In genomic region chr3:170908235-170909116, GRCh38 we compare ENCODE assay signal across 8 cellular contexts. TPM values are rescaled to one million over a fixed set of nuclear protein-coding genes. Genes with fewer than 3 reads are reported as not detected.
DNase-seq lines count a peak whose midpoint lies in the region; ATAC-seq and TF ChIP-seq lines count a peak whose summit lies in the region.

Gene EIF5A2, minus strand, starts transcription at chr3:170908637. Its CDS starts 831 bp downstream, at chr3:170907806.

- H3K9me3 Mint-ChIP-seq in activated T-helper 17 cell treated with anti-CD3 and anti-CD28 coated beads, Interleukin-2, amount 50 U/mL, for 72 hours = peaks cover 3% of the 10 kb centered on the region
- peaks cover 24% of the 10 kb centered on the region for H3K9me3 Mint-ChIP-seq in nephron progenitor cell

- no peak for TF ChIP-seq CTCF in nephron progenitor cell (IDR thresholded peaks at IDR 0.05)

- DNase-seq in DMS79 treated with DMSO at 0.1 percent for 48 hours (lab: John Stamatoyannopoulos, UW) = peak; percentile 55
- peak; percentile 61 for DNase-seq in KG1 (lab: John Stamatoyannopoulos, UW)
- peak; percentile 96 for DNase-seq in RPMI7951 (ENCODE audit: low read depth)
- peak; percentile 91 for DNase-seq in fibroblast of the conjunctiva (ENCODE audit: low read depth)
- peak; percentile 84 for DNase-seq in nephron progenitor cell
- peak; percentile 96 for DNase-seq in stimulated activated naive CD8-positive, alpha-beta T cell treated with anti-CD3 and anti-CD28 coated beads, Interleukin-15, Interleukin-2, amounts not matched to agents 100 U/mL and 50 U/mL, for 24 hours

- no peaks in the 10 kb centered on the region for H3K36me3 Mint-ChIP-seq in activated T-helper 17 cell treated with anti-CD3 and anti-CD28 coated beads, Interleukin-2, amount 50 U/mL, for 72 hours (ENCODE audit: low read depth)
- H3K36me3 Mint-ChIP-seq in nephron progenitor cell (ENCODE audit: low read depth) = no peaks in the 10 kb centered on the region

- H3K27me3 Mint-ChIP-seq in activated T-helper 17 cell treated with anti-CD3 and anti-CD28 coated beads, Interleukin-2, amount 50 U/mL, for 72 hours = no peaks in the 10 kb centered on the region
- peaks cover 20% of the 10 kb centered on the region for H3K27me3 Mint-ChIP-seq in nephron progenitor cell (ENCODE audit: low read depth, poor library complexity)

- no peaks in the 10 kb centered on the region for H3K4me1 Mint-ChIP-seq in activated T-helper 17 cell treated with anti-CD3 and anti-CD28 coated beads, Interleukin-2, amount 50 U/mL, for 72 hours
- H3K4me1 Mint-ChIP-seq in nephron progenitor cell = peaks cover 14% of the 10 kb centered on the region

- peak; percentile 90 for ATAC-seq in GM21786 (IDR thresholded peaks at IDR 0.05; ENCODE audit: unreplicated experiment)
- peak; percentile 96 for ATAC-seq in activated T-helper 17 cell treated with anti-CD3 and anti-CD28 coated beads, Interleukin-2, amount 50 U/mL, for 72 hours (replicated peaks)
- peak; percentile 97 for ATAC-seq in stimulated activated naive CD8-positive, alpha-beta T cell treated with anti-CD3 and anti-CD28 coated beads, Interleukin-15, Interleukin-2, amounts not matched to agents 100 U/mL and 50 U/mL, for 24 hours

- H3K27ac Mint-ChIP-seq in activated T-helper 17 cell treated with anti-CD3 and anti-CD28 coated beads, Interleukin-2, amount 50 U/mL, for 72 hours = peak within 1 kb of the TSS; percentile 88
- H3K27ac Mint-ChIP-seq in nephron progenitor cell = no peak within 1 kb of the TSS

- H3K4me3 Mint-ChIP-seq in activated T-helper 17 cell treated with anti-CD3 and anti-CD28 coated beads, Interleukin-2, amount 50 U/mL, for 72 hours = peak within 1 kb of the TSS; percentile 87
- peak within 1 kb of the TSS; percentile 96 for H3K4me3 Mint-ChIP-seq in nephron progenitor cell

RNA-seq across cellular contexts. Expression of gene EIF5A2, which starts in this region (rescaled TPM):
- 16.7 and 18.5 TPM in 2 replicates for total RNA-seq in RPMI7951 (2014; rRNA removed; shearing (Covaris generic))
- 1 to 10 TPM; 4.7 to 8.9 TPM for total RNA-seq in activated T-helper 17 cell treated with anti-CD3 and anti-CD28 coated beads, Interleukin-2, amount 50 U/mL, for 72 hours

Comparison
In these comparisons a context has a peak if more than half of its experiments do, and no peak if none do; other contexts are left out.
1. Peak in every context shown above with its lines: DNase-seq and ATAC-seq.